Comparison of ENCODE assay signal across 3 cellular contexts in genomic region chr2:73699437-73699836, GRCh38.
TF ChIP-seq lines count a peak whose summit lies in the region.

No MANE protein-coding gene starts in this region.

TF ChIP-seq in HEK293, 187 proteins besides CTCF, POLR2A, EP300 and RAD21:
- no peak for TF ChIP-seq ZNF692 (tag by site-specific recombination; IDR thresholded peaks at IDR 0.05)
- TF ChIP-seq SP7 (tag by site-specific recombination; IDR thresholded peaks at IDR 0.05), result no peak
- TF ChIP-seq REST (tag by site-specific recombination; IDR thresholded peaks at IDR 0.05), result 0 out of 2 replicates have a peak, but pooled peaks have one; percentile 35
TF ChIP-seq in HEK293: peak in this region for 1.

TF ChIP-seq in GM12878, 131 proteins besides CTCF, POLR2A, EP300 and RAD21:
- TF ChIP-seq ZNF687 (IDR thresholded peaks at IDR 0.05) (no peak), YBX1 (IDR thresholded peaks at IDR 0.05) (no peak), E4F1 (IDR thresholded peaks at IDR 0.05; ENCODE audit: borderline replicate concordance, partially characterized antibody) (no peak), ZNF592 (IDR thresholded peaks at IDR 0.05) (no peak), REST (IDR thresholded peaks at IDR 0.05; ENCODE audit: low read depth, low read length) (peak; percentile 55; the same call in 1 of the 2 replicates)
TF ChIP-seq in GM12878: peak in this region for 1.

TF ChIP-seq in liver, 16 proteins besides CTCF, POLR2A, EP300 and RAD21:
- TF ChIP-seq REST (IDR thresholded peaks at IDR 0.05) (peak; percentile 66), TAF1 (conservative IDR thresholded peaks at IDR 0.05) (no peak), NR2F2 (IDR thresholded peaks at IDR 0.05) (no peak)
